In the genomic region with DNA sequence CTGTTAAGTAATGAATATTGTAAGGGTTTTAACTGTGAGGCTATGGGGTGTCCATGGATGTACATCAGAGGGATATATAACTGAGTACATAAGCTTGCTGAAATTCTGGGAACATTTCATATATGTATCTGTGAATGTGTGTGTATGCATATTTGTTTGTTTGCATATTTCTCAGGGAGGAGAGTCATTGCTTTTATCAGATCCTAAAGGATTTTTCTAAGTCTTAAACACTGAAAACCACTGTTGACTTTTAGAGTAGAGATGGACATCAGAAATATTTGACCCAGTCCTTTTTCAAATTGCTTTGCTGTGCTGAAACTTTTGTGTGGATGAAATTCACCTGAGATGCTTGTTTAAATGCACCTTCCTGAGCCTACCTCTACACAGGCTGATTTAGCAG, we compare ENCODE assay signal across 37 cellular contexts.
"Had no signal": no experiment of that assay in that cellular context is flagged by ENCODE, and none has a peak within 500 bp of the region (broad histone marks: within the 10 kb centered on the region; RNA-seq: fewer than 3 reads in every experiment).

No MANE protein-coding gene starts in this region.

- H3K4me1 Mint-ChIP-seq: activated naive CD4-positive, alpha-beta T cell treated with anti-CD3 and anti-CD28 coated beads, Interleukin-2, amount 10 ng/mL, durations not matched to agents 7 days and 5 days; activated naive CD4-positive, alpha-beta T cell treated with anti-CD3 and anti-CD28 coated beads, Interleukin-2, amount 50 U/mL, for 24 hours; activated naive CD8-positive, alpha-beta T cell treated with anti-CD3 and anti-CD28 coated beads for 36 hours; activated naive CD8-positive, alpha-beta T cell treated with anti-CD3 and anti-CD28 coated beads, Interleukin-2, amount 10 ng/mL, durations not matched to agents 7 days and 5 days; activated naive CD8-positive, alpha-beta T cell treated with anti-CD3 and anti-CD28 coated beads, Interleukin-2, amount 50 U/mL, for 24 hours; activated T-helper 17 cell treated with anti-CD3 and anti-CD28 coated beads, Interleukin-2, amount 50 U/mL, for 72 hours; central memory CD8-positive, alpha-beta T cell had no signal

- H3K27ac Mint-ChIP-seq: activated naive CD4-positive, alpha-beta T cell treated with anti-CD3 and anti-CD28 coated beads for 36 hours; activated naive CD4-positive, alpha-beta T cell treated with anti-CD3 and anti-CD28 coated beads, Interleukin-2, amount 10 ng/mL, durations not matched to agents 7 days and 5 days; activated naive CD4-positive, alpha-beta T cell treated with anti-CD3 and anti-CD28 coated beads, Interleukin-2, amount 50 U/mL, for 24 hours; activated naive CD4-positive, alpha-beta T cell treated with anti-CD3 and anti-CD28 coated beads, Interleukin-2, amount 50 U/mL, for 72 hours; activated naive CD8-positive, alpha-beta T cell; activated naive CD8-positive, alpha-beta T cell treated with anti-CD3 and anti-CD28 coated beads for 36 hours; activated naive CD8-positive, alpha-beta T cell treated with anti-CD3 and anti-CD28 coated beads, Interleukin-2, amount 10 ng/mL, durations not matched to agents 7 days and 5 days; activated naive CD8-positive, alpha-beta T cell treated with anti-CD3 and anti-CD28 coated beads, Interleukin-2, amount 50 U/mL, for 24 hours; activated T-cell treated with anti-CD3 and anti-CD28 coated beads, Interleukin-2, amount 50 U/mL, for 24 hours; activated T-cell treated with anti-CD3 and anti-CD28 coated beads, Interleukin-2, amount 50 U/mL, for 72 hours; activated T-helper 1 cell treated with anti-CD3 and anti-CD28 coated beads, Interleukin-12 subunit alpha, Interleukin-12 subunit beta, Interleukin-2, Interleukin-4 antibody, amounts not matched to agents 30 ng/mL and 10 ng/mL and 1 ng/mL, durations not matched to agents 14 hours and 24 hours and 36 hours; activated T-helper 17 cell treated with anti-CD3 and anti-CD28 coated beads, Interleukin-2, amount 50 U/mL, for 72 hours; activated T-helper 2 cell treated with anti-CD3 and anti-CD28 coated beads, Interferon-gamma antibody, Interleukin-2, Interleukin-4, amounts not matched to agents 10 μg/mL and 5 μg/mL and 100 μg/mL, durations not matched to agents 14 hours and 24 hours and 36 hours had no signal

- H3K4me1 ChIP-seq: ascending aorta, body of pancreas had no signal

- H3K9me3 Mint-ChIP-seq: activated naive CD4-positive, alpha-beta T cell treated with anti-CD3 and anti-CD28 coated beads for 36 hours; activated naive CD4-positive, alpha-beta T cell treated with anti-CD3 and anti-CD28 coated beads, Interleukin-2, amount 10 ng/mL, durations not matched to agents 7 days and 5 days; activated naive CD8-positive, alpha-beta T cell treated with anti-CD3 and anti-CD28 coated beads, Interleukin-2, amount 10 ng/mL, durations not matched to agents 7 days and 5 days; activated T-cell treated with anti-CD3 and anti-CD28 coated beads, Interleukin-2, amount 50 U/mL, for 4 hours; activated T-helper 17 cell treated with anti-CD3 and anti-CD28 coated beads, Interleukin-2, amount 50 U/mL, for 72 hours; activated T-helper 2 cell treated with anti-CD3 and anti-CD28 coated beads, Interferon-gamma antibody, Interleukin-2, Interleukin-4, amounts not matched to agents 10 μg/mL and 5 μg/mL and 100 μg/mL, durations not matched to agents 14 hours and 24 hours and 36 hours had no signal

- H3K27ac ChIP-seq: adrenal gland, ascending aorta, body of pancreas, brain microvascular endothelial cell, cardiac muscle cell had no signal

- H3K9me3 ChIP-seq: adrenal gland, ascending aorta, body of pancreas had no signal

- H3K36me3 ChIP-seq: adrenal gland, ascending aorta, brain microvascular endothelial cell, cardiac muscle cell had no signal

- DNase-seq: activated effector memory CD4-positive, alpha-beta T cell treated with anti-CD3 and anti-CD28 coated beads, Interleukin-2, amount 50 U/mL, for 16 hours; activated effector memory CD4-positive, alpha-beta T cell treated with Interleukin-2 at 50 U/mL for 16 hours; activated gamma-delta T cell; activated gamma-delta T cell treated with Interleukin-2 at 50 U/mL for 16 hours; activated naive CD4-positive, alpha-beta T cell; activated naive CD4-positive, alpha-beta T cell treated with anti-CD3 and anti-CD28 coated beads for 36 hours; activated naive CD4-positive, alpha-beta T cell treated with anti-CD3 and anti-CD28 coated beads, Interleukin-2, amount 10 ng/mL, durations not matched to agents 7 days and 5 days; activated naive CD4-positive, alpha-beta T cell treated with anti-CD3 and anti-CD28 coated beads, Interleukin-2, amount 50 U/mL, for 16 hours; activated naive CD4-positive, alpha-beta T cell treated with Interleukin-2 at 50 U/mL for 16 hours; activated naive CD8-positive, alpha-beta T cell treated with anti-CD3 and anti-CD28 coated beads for 36 hours; activated naive CD8-positive, alpha-beta T cell treated with anti-CD3 and anti-CD28 coated beads, Interleukin-2, amount 10 ng/mL, durations not matched to agents 7 days and 5 days; activated naive CD8-positive, alpha-beta T cell treated with anti-CD3 and anti-CD28 coated beads, Interleukin-2, amount 50 U/mL, for 24 hours; activated T-cell treated with anti-CD3 and anti-CD28 coated beads, Interleukin-2, amount 50 U/mL, for 1 hour; activated T-cell treated with anti-CD3 and anti-CD28 coated beads, Interleukin-2, amount 50 U/mL, for 24 hours; activated T-cell treated with anti-CD3 and anti-CD28 coated beads, Interleukin-2, amount 50 U/mL, for 4 hours; activated T-cell treated with anti-CD3 and anti-CD28 coated beads, Interleukin-2, amount 50 U/mL, for 48 hours; activated T-cell treated with anti-CD3 and anti-CD28 coated beads, Interleukin-2, amount 50 U/mL, for 72 hours; adrenal gland; amniotic stem cell; amygdala; anterior cingulate cortex; aorta; body of pancreas; brain microvascular endothelial cell; caudate nucleus; central memory CD4-positive, alpha-beta T cell; cerebellar nuclear complex had no signal

- H3K36me3 Mint-ChIP-seq: activated naive CD4-positive, alpha-beta T cell treated with anti-CD3 and anti-CD28 coated beads, Interleukin-2, amount 10 ng/mL, durations not matched to agents 7 days and 5 days; activated naive CD4-positive, alpha-beta T cell treated with anti-CD3 and anti-CD28 coated beads, Interleukin-2, amount 50 U/mL, for 24 hours; activated naive CD4-positive, alpha-beta T cell treated with anti-CD3 and anti-CD28 coated beads, Interleukin-2, amount 50 U/mL, for 72 hours; activated naive CD8-positive, alpha-beta T cell; activated naive CD8-positive, alpha-beta T cell treated with anti-CD3 and anti-CD28 coated beads for 36 hours; activated naive CD8-positive, alpha-beta T cell treated with anti-CD3 and anti-CD28 coated beads, Interleukin-2, amount 10 ng/mL, durations not matched to agents 7 days and 5 days; brain had no signal

- H3K4me3 Mint-ChIP-seq: activated naive CD4-positive, alpha-beta T cell treated with anti-CD3 and anti-CD28 coated beads for 36 hours; activated naive CD4-positive, alpha-beta T cell treated with anti-CD3 and anti-CD28 coated beads, Interleukin-2, amount 10 ng/mL, durations not matched to agents 7 days and 5 days; activated naive CD4-positive, alpha-beta T cell treated with anti-CD3 and anti-CD28 coated beads, Interleukin-2, amount 50 U/mL, for 24 hours; activated naive CD8-positive, alpha-beta T cell; activated naive CD8-positive, alpha-beta T cell treated with anti-CD3 and anti-CD28 coated beads for 36 hours; activated naive CD8-positive, alpha-beta T cell treated with anti-CD3 and anti-CD28 coated beads, Interleukin-2, amount 10 ng/mL, durations not matched to agents 7 days and 5 days; activated naive CD8-positive, alpha-beta T cell treated with anti-CD3 and anti-CD28 coated beads, Interleukin-2, amount 50 U/mL, for 24 hours; activated T-cell treated with anti-CD3 and anti-CD28 coated beads, Interleukin-2, amount 50 U/mL, for 24 hours; activated T-cell treated with anti-CD3 and anti-CD28 coated beads, Interleukin-2, amount 50 U/mL, for 4 hours; activated T-cell treated with anti-CD3 and anti-CD28 coated beads, Interleukin-2, amount 50 U/mL, for 72 hours; activated T-helper 1 cell treated with anti-CD3 and anti-CD28 coated beads, Interleukin-12 subunit alpha, Interleukin-12 subunit beta, Interleukin-2, Interleukin-4 antibody, amounts not matched to agents 30 ng/mL and 10 ng/mL and 1 ng/mL, durations not matched to agents 14 hours and 24 hours and 36 hours; activated T-helper 17 cell treated with anti-CD3 and anti-CD28 coated beads, Interleukin-2, amount 50 U/mL, for 72 hours; brain; central memory CD8-positive, alpha-beta T cell had no signal

- H3K27me3 Mint-ChIP-seq: activated naive CD4-positive, alpha-beta T cell treated with anti-CD3 and anti-CD28 coated beads, Interleukin-2, amount 10 ng/mL, durations not matched to agents 7 days and 5 days; activated naive CD4-positive, alpha-beta T cell treated with anti-CD3 and anti-CD28 coated beads, Interleukin-2, amount 50 U/mL, for 24 hours; activated naive CD8-positive, alpha-beta T cell; activated naive CD8-positive, alpha-beta T cell treated with anti-CD3 and anti-CD28 coated beads for 36 hours; activated naive CD8-positive, alpha-beta T cell treated with anti-CD3 and anti-CD28 coated beads, Interleukin-2, amount 10 ng/mL, durations not matched to agents 7 days and 5 days; activated naive CD8-positive, alpha-beta T cell treated with anti-CD3 and anti-CD28 coated beads, Interleukin-2, amount 50 U/mL, for 24 hours; activated T-cell treated with anti-CD3 and anti-CD28 coated beads, Interleukin-2, amount 50 U/mL, for 24 hours; activated T-helper 17 cell treated with anti-CD3 and anti-CD28 coated beads, Interleukin-2, amount 50 U/mL, for 72 hours; brain; central memory CD8-positive, alpha-beta T cell had no signal

- H3K27me3 ChIP-seq: adrenal gland, ascending aorta, body of pancreas, brain microvascular endothelial cell, cardiac muscle cell had no signal

- H3K4me3 ChIP-seq: adrenal gland, ascending aorta, body of pancreas, cardiac muscle cell had no signal

- ATAC-seq: activated naive CD4-positive, alpha-beta T cell treated with anti-CD3 and anti-CD28 coated beads, Interleukin-2, amount 50 U/mL, for 72 hours; activated naive CD8-positive, alpha-beta T cell treated with anti-CD3 and anti-CD28 coated beads, Interleukin-2, amount 50 U/mL, for 24 hours; activated T-cell treated with anti-CD3 and anti-CD28 coated beads, Interleukin-2, amount 50 U/mL, for 4 hours; activated T-cell treated with anti-CD3 and anti-CD28 coated beads, Interleukin-2, amount 50 U/mL, for 72 hours; activated T-helper 17 cell treated with anti-CD3 and anti-CD28 coated beads, Interleukin-2, amount 50 U/mL, for 72 hours; body of pancreas had no signal
